In the genomic region with DNA sequence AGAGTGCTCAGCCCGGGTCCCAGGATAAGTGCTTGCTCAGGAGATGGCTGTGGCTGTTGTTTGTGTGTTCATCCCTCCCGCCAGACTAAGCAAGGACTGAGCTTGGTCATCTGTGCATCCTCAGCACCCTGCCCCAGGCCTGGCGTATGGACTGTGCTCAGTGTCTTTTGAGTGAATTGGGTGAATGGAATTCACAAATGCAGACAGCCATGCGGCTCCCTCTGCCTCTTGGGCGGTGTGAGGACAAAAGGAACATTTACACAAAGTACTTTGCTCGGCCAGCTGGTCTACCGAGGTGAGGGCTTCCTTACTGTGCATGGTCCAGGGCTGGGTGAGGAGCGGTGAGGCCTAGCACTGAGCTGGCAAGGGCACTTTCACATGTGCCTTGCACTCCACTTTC, we compare ENCODE assay signal across 16 cellular contexts.
DNase-seq lines count a peak whose midpoint lies in the region; ATAC-seq and TF ChIP-seq lines count a peak whose summit lies in the region.
"Had no signal": no experiment of that assay in that cellular context is flagged by ENCODE, and none has a peak within 500 bp of the region (broad histone marks: within the 10 kb centered on the region; RNA-seq: fewer than 3 reads in every experiment).

No MANE protein-coding gene starts in this region.

- H2AFZ ChIP-seq in H9 (ENCODE audit: low read length) (no peak overlapping the region), neural progenitor cell (replicated peaks) (no peak overlapping the region)

- H3K9ac ChIP-seq in H9 (ENCODE audit: extremely low read depth, insufficient read length, low read length) (no peak overlapping the region), neural progenitor cell (no peak overlapping the region)

- H2BK5ac ChIP-seq in H9 (ENCODE audit: insufficient read length, low read length) = no peak overlapping the region

- no peak overlapping the region for H4K8ac ChIP-seq in H9 (replicated peaks; ENCODE audit: insufficient read length, low read depth, low read length)

- H4K20me1 ChIP-seq in H9 (ENCODE audit: control insufficient read depth, insufficient read depth, insufficient read length) (no peaks in the 10 kb centered on the region), neural progenitor cell (ENCODE audit: low read depth) (no peaks in the 10 kb centered on the region)

- no peak overlapping the region for H3K4me3 Mint-ChIP-seq in H9
- H3K4me3 Mint-ChIP-seq in brain = no peak overlapping the region
- no peak overlapping the region for H3K4me3 Mint-ChIP-seq in neural progenitor cell
- H3K4me3 Mint-ChIP-seq: CD8-positive, alpha-beta T cell; T-helper 17 cell had no signal

- no peak overlapping the region for H2BK12ac ChIP-seq in H9 (ENCODE audit: insufficient read length, low read depth, low read length)

- H3K23ac ChIP-seq in H9 (ENCODE audit: insufficient read length, low read depth, low read length) = no peak overlapping the region

- H3K4ac ChIP-seq in H9 (ENCODE audit: low read depth, low read length) = no peak overlapping the region

- H3K18ac ChIP-seq in H9 (ENCODE audit: insufficient read length, low read depth, low read length) = no peak overlapping the region

- no peaks in the 10 kb centered on the region for H3K79me1 ChIP-seq in H9 (ENCODE audit: insufficient read depth, low read depth, low read length, poor library complexity, severe bottlenecking)

- peaks cover 12% of the 10 kb centered on the region for H3F3A ChIP-seq in neural progenitor cell (ENCODE audit: low read depth)

- no peak overlapping the region for H3T11ph ChIP-seq in H9 (ENCODE audit: low read length)

- peak overlapping the region; percentile 79; the same call in 1 of the 2 replicates for H3K14ac ChIP-seq in H9 (ENCODE audit: insufficient read depth, low read length)

- H3K9me3 ChIP-seq in H9 (ENCODE audit: control insufficient read depth, low read depth, low read length) (no peaks in the 10 kb centered on the region), neural progenitor cell (ENCODE audit: low read depth) (no peaks in the 10 kb centered on the region)

- no peak for TF ChIP-seq CTCF in H9 (conservative IDR thresholded peaks at IDR 0.05)
- TF ChIP-seq CTCF in brain (conservative IDR thresholded peaks at IDR 0.05) = no peak
- no peak for TF ChIP-seq CTCF in neural progenitor cell (IDR thresholded peaks at IDR 0.05)

- no peak overlapping the region for H4K91ac ChIP-seq in H9 (ENCODE audit: insufficient read length, low read depth, low read length)

- H3K27me3 Mint-ChIP-seq in H9 (ENCODE audit: low read depth) (peaks cover 2% of the 10 kb centered on the region), brain (peaks cover 3% of the 10 kb centered on the region), neural progenitor cell (ENCODE audit: insufficient read depth, low read depth) (peaks cover 3% of the 10 kb centered on the region)

- no peak overlapping the region for H3K4me2 ChIP-seq in H9 (ENCODE audit: insufficient read depth, insufficient read length, low read length)
- H3K4me2 ChIP-seq in neural progenitor cell = peak overlapping the region; percentile 10

- ATAC-seq in HG03520 (IDR thresholded peaks at IDR 0.05; ENCODE audit: unreplicated experiment) = no peak
- ATAC-seq in HG02870 (IDR thresholded peaks at IDR 0.05; ENCODE audit: unreplicated experiment) = no peak
- ATAC-seq: CD8-positive, alpha-beta T cell; T-helper 17 cell had no signal

- no peak overlapping the region for H2BK15ac ChIP-seq in H9 (ENCODE audit: low read depth, low read length)

- H3K9me3 Mint-ChIP-seq in H9 (no peaks in the 10 kb centered on the region), brain (peaks cover 0 to 6% (median 0%) of the 10 kb centered on the region in 5 experiments), neural progenitor cell (no peaks in the 10 kb centered on the region)
- H3K9me3 Mint-ChIP-seq: CD8-positive, alpha-beta T cell had no signal

- no peaks in the 10 kb centered on the region for H3K27me3 ChIP-seq in H9 (ENCODE audit: insufficient read depth, low read length)
- no peaks in the 10 kb centered on the region for H3K27me3 ChIP-seq in neural progenitor cell

- H3K4me3 ChIP-seq in neural progenitor cell = no peak overlapping the region

- no peak overlapping the region for H3K56ac ChIP-seq in H9 (ENCODE audit: insufficient read length, low read depth, low read length)

- H3K4me1 ChIP-seq in H9 (ENCODE audit: insufficient read depth, low read length) (no peaks in the 10 kb centered on the region), neural progenitor cell (peaks cover 36% of the 10 kb centered on the region)

- H3K79me2 ChIP-seq in H9 (ENCODE audit: insufficient read depth, low read length) = no peaks in the 10 kb centered on the region
- H3K79me2 ChIP-seq in neural progenitor cell (ENCODE audit: low read depth) = no peaks in the 10 kb centered on the region

- DNase-seq in G401 (ENCODE audit: low spot score) = peak; percentile 48
- no peak for DNase-seq in H9
- DNase-seq in neural progenitor cell (ENCODE audit: low spot score) = peak; percentile 61
- DNase-seq in ecto neural progenitor cell (ENCODE audit: low spot score) = no peak
- DNase-seq in T-helper 2 cell = no peak
- DNase-seq: CD8-positive, alpha-beta T cell; EL; KG1; NCI-H1105 treated with DMSO at 0.1 percent for 48 hours; NCI-H1930; NCI-H526 treated with DMSO at 0.1 percent for 48 hours; SHP77; T-helper 17 cell had no signal

- H3K27ac ChIP-seq in H9 (ENCODE audit: insufficient read length, low read depth, low read length) = no peak overlapping the region
- no peak overlapping the region for H3K27ac ChIP-seq in neural progenitor cell

- no peaks in the 10 kb centered on the region for H3K36me3 ChIP-seq in neural progenitor cell

- WGBS in H9 (ENCODE audit: extremely low coverage, insufficient read length, low lambda C conversion rate) = no CpG with 5 or more reads among the region's 8 CpGs

- H3K4me1 Mint-ChIP-seq in H9 (peaks cover 5 to 15% of the 10 kb centered on the region in 2 experiments; a peak in 3 of 4 replicates), brain (peaks cover 91% of the 10 kb centered on the region), neural progenitor cell (peaks cover 33% of the 10 kb centered on the region)
- H3K4me1 Mint-ChIP-seq: T-helper 17 cell had no signal

- H3K23me2 ChIP-seq in H9 (ENCODE audit: insufficient read length, low read depth, low read length, poor library complexity, severe bottlenecking) = no peaks in the 10 kb centered on the region

- no peak overlapping the region for H3K27ac Mint-ChIP-seq in H9
- peak overlapping the region in 4 of 5 experiments; percentile 29 to 86 (median 61) for H3K27ac Mint-ChIP-seq in brain
- H3K27ac Mint-ChIP-seq in neural progenitor cell = no peak overlapping the region
- H3K27ac Mint-ChIP-seq: CD8-positive, alpha-beta T cell; T-helper 17 cell had no signal

- H2BK20ac ChIP-seq in H9 (ENCODE audit: low read depth, low read length, poor library complexity, severe bottlenecking) = no peak overlapping the region

- no peak overlapping the region for H4K5ac ChIP-seq in H9 (ENCODE audit: insufficient read length, low read depth, low read length)

- in situ Hi-C loops in G401 (cut with HindIII; ENCODE audit: low sequenced_read_pairs) = no loop called here

- H2BK120ac ChIP-seq in H9 (ENCODE audit: low read depth, low read length, poor library complexity, severe bottlenecking) = no peak overlapping the region

- no peak overlapping the region for H2AK5ac ChIP-seq in H9 (ENCODE audit: insufficient read length, low read length)

- no peaks in the 10 kb centered on the region for H3K36me3 Mint-ChIP-seq in H9 (ENCODE audit: insufficient read depth in 1 of 3, low read depth in 3 of 3)
- no peaks in the 10 kb centered on the region for H3K36me3 Mint-ChIP-seq in brain
- H3K36me3 Mint-ChIP-seq in neural progenitor cell = no peaks in the 10 kb centered on the region
- H3K36me3 Mint-ChIP-seq: CD8-positive, alpha-beta T cell had no signal

Comparison
In these comparisons a context has a peak if more than half of its experiments do, and no peak if none do; other contexts are left out.
1. DNase-seq: peak in G401 (single experiment) and neural progenitor cell (single experiment); none in H9 (single experiment), ecto neural progenitor cell (single experiment) and T-helper 2 cell (0 of 5).
2. H3K27ac Mint-ChIP-seq: peak in brain (4 of 5); none in H9 (0 of 3) and neural progenitor cell (single experiment).